ENCODE assay signal across 24 cellular contexts in genomic region chr1:157166581-157166980, GRCh38. TPM values are rescaled to one million over a fixed set of nuclear protein-coding genes. Genes with fewer than 3 reads are reported as not detected.
DNase-seq lines count a peak whose midpoint lies in the region; ATAC-seq, FAIRE-seq and TF ChIP-seq lines count a peak whose summit lies in the region.
"Had no signal": no experiment of that assay in that cellular context is flagged by ENCODE, and none has a peak within 500 bp of the region (broad histone marks: within the 10 kb centered on the region; RNA-seq: fewer than 3 reads in every experiment).

No MANE protein-coding gene starts in this region.

- H3K9ac ChIP-seq in K562 (ENCODE audit: insufficient read depth in 1 of 2, low read depth in 2 of 2, low read length in 2 of 2) = no peak overlapping the region

- CTCF ChIA-PET in K562 (lab: Yijun Ruan, JAX; ENCODE audit: low intra/inter-chr PET ratio) = no interaction called here

- no peaks in the 10 kb centered on the region for H3K9me3 ChIP-seq in K562 (replicated peaks; ENCODE audit: control insufficient read depth, insufficient read depth, low read depth, low read length)

- peak; percentile 6 for TF ChIP-seq CTCF in GM12864 (IDR thresholded peaks at IDR 0.05; ENCODE audit: low read depth, low read length, missing control alignments)
- no peak for TF ChIP-seq CTCF in K562 (IDR thresholded peaks at IDR 0.05 in 2 of 3, conservative IDR thresholded peaks at IDR 0.05 in 1 of 3; ENCODE audit: insufficient read depth in 2 of 3, low read depth in 1 of 3, low read length in 3 of 3)
- peak; percentile 11 for TF ChIP-seq CTCF in progenitor cell of endocrine pancreas (IDR thresholded peaks at IDR 0.05; ENCODE audit: unreplicated experiment)

- H3K27me3 ChIP-seq in K562 (ENCODE audit: control insufficient read depth in 2 of 2, insufficient read depth in 2 of 2, low read length in 2 of 2) = peaks cover 39 to 51% of the 10 kb centered on the region in 2 experiments

- no peak for FAIRE-seq in K562 (lab: Jason Lieb, UNC)
- FAIRE-seq: A204.1, GM18507, HTR-8/SVneo had no signal

- TF ChIP-seq POLR2A in K562 (conservative IDR thresholded peaks at IDR 0.05) = no peak

- no peak for TF ChIP-seq EP300 in K562 (IDR thresholded peaks at IDR 0.05; ENCODE audit: low read length)

- H3K9me3 Mint-ChIP-seq in progenitor cell of endocrine pancreas (ENCODE audit: low read depth) = no peaks in the 10 kb centered on the region
- H3K9me3 Mint-ChIP-seq: CD4-positive, CD25-positive, alpha-beta regulatory T cell had no signal

- H3K4me1 Mint-ChIP-seq in progenitor cell of endocrine pancreas (ENCODE audit: low read depth) = peaks cover 15% of the 10 kb centered on the region

- H3K4me3 ChIP-seq in GM12864 (ENCODE audit: low read depth, low read length) (no peak overlapping the region), K562 (no peak overlapping the region)
- H3K4me3 ChIP-seq: SK-N-MC had no signal

- TF ChIP-seq RAD21 in K562 (CRISPR knock-in tag; conservative IDR thresholded peaks at IDR 0.05 in 1 of 2, IDR thresholded peaks at IDR 0.05 in 1 of 2) = no peak

- POLR2A ChIA-PET in K562 (lab: Yijun Ruan, JAX) = no interaction called here

- no peak overlapping the region for H3K27ac ChIP-seq in K562 (ENCODE audit: extremely low read depth, low read depth, low read length)
- H3K27ac ChIP-seq: RWPE1, SK-N-MC had no signal

- H3K4me2 ChIP-seq in K562 (ENCODE audit: insufficient read depth, low read length) = no peak overlapping the region

- 3% methylated on average over 5 of the region's 5 CpGs for WGBS in K562 (ENCODE audit: insufficient coverage, low coverage, missing lambda C conversion rate)

- intact Hi-C loops in K562 (cut with micrococcal nuclease) = no loop called here

- in situ Hi-C loops in K562 (cut with MboI) = loop anchor here (10.0 to 25.0 kb wide), 2 partner anchors 328 to 771 kb away; no protein-coding TSS in a partner anchor

- H4K20me1 ChIP-seq in K562 (replicated peaks; ENCODE audit: control insufficient read depth, insufficient read depth, low read length) = no peaks in the 10 kb centered on the region

- ATAC-seq in K562 = no peak
- ATAC-seq: T-helper 17 cell had no signal

- no peak overlapping the region for H2AFZ ChIP-seq in K562 (ENCODE audit: low read depth, low read length)

- H3K79me2 ChIP-seq in K562 (ENCODE audit: control insufficient read depth, insufficient read depth, low read length) = no peaks in the 10 kb centered on the region

- DNase-seq in NCI-H1417 (lab: John Stamatoyannopoulos, UW) (peak in 2 of 3 experiments; percentile 13 to 49), NCI-H1417 treated with DMSO at 0.1 percent for 48 hours (lab: John Stamatoyannopoulos, UW) (no peak), GM12864 (ENCODE audit: low read depth) (no peak), K562 (ENCODE audit: extremely low read depth in 1 of 4, low spot score in 3 of 4) (no peak), progenitor cell of endocrine pancreas (ENCODE audit: low spot score, unreplicated experiment) (no peak), 8988T (no peak), T-helper 2 cell (no peak)
- DNase-seq in activated CD8-positive, alpha-beta memory T cell treated with anti-CD3 and anti-CD28 coated beads for 24 hours = no peak
- DNase-seq: CD4-positive, CD25-positive, alpha-beta regulatory T cell; COR-L47; GOT3; IMR-90; NCI-H146; NCI-H2029; NCI-H2171 treated with DMSO at 0.1 percent for 48 hours; NCI-H524 treated with DMSO at 0.1 percent for 48 hours; SHP77 treated with DMSO at 0.1 percent for 48 hours; SW 1271; T-helper 17 cell had no signal

- no peak overlapping the region for H3K27ac Mint-ChIP-seq in progenitor cell of endocrine pancreas
- H3K27ac Mint-ChIP-seq: T-helper 17 cell had no signal

- peaks cover 11% of the 10 kb centered on the region for H3K27me3 Mint-ChIP-seq in progenitor cell of endocrine pancreas

- no peak overlapping the region for H3K4me3 Mint-ChIP-seq in progenitor cell of endocrine pancreas (ENCODE audit: low read depth)
- H3K4me3 Mint-ChIP-seq: CD4-positive, CD25-positive, alpha-beta regulatory T cell; T-helper 17 cell had no signal

- no peaks in the 10 kb centered on the region for H3K36me3 Mint-ChIP-seq in progenitor cell of endocrine pancreas (ENCODE audit: insufficient read depth)
- H3K36me3 Mint-ChIP-seq: CD4-positive, CD25-positive, alpha-beta regulatory T cell had no signal

- peaks cover 0 to 4% of the 10 kb centered on the region in 2 experiments; a peak in 1 of 5 replicates for H3K4me1 ChIP-seq in K562 (replicated peaks in 1 of 2; ENCODE audit: control insufficient read depth in 2 of 2, insufficient read depth in 2 of 2, low read length in 2 of 2)

- no TSS peak for BruUV-seq in K562 (replicated peaks; lab: Mats Ljungman, UMichigan)

- no peaks in the 10 kb centered on the region for H3K36me3 ChIP-seq in K562 (ENCODE audit: control insufficient read depth, insufficient read depth, low read length)

- no peaks in the 10 kb centered on the region for H3K9me1 ChIP-seq in K562 (ENCODE audit: control insufficient read depth, insufficient read depth, low read length)

TF ChIP-seq in K562, 482 proteins besides CTCF, POLR2A, EP300 and RAD21 (continues in another document):
- peak; percentile 84 for TF ChIP-seq NFIC (IDR thresholded peaks at IDR 0.05)
- TF ChIP-seq NFIX (CRISPR knock-in tag; IDR thresholded peaks at IDR 0.05; ENCODE audit: low read depth) = peak; percentile 53
- TF ChIP-seq, protein P1, sequence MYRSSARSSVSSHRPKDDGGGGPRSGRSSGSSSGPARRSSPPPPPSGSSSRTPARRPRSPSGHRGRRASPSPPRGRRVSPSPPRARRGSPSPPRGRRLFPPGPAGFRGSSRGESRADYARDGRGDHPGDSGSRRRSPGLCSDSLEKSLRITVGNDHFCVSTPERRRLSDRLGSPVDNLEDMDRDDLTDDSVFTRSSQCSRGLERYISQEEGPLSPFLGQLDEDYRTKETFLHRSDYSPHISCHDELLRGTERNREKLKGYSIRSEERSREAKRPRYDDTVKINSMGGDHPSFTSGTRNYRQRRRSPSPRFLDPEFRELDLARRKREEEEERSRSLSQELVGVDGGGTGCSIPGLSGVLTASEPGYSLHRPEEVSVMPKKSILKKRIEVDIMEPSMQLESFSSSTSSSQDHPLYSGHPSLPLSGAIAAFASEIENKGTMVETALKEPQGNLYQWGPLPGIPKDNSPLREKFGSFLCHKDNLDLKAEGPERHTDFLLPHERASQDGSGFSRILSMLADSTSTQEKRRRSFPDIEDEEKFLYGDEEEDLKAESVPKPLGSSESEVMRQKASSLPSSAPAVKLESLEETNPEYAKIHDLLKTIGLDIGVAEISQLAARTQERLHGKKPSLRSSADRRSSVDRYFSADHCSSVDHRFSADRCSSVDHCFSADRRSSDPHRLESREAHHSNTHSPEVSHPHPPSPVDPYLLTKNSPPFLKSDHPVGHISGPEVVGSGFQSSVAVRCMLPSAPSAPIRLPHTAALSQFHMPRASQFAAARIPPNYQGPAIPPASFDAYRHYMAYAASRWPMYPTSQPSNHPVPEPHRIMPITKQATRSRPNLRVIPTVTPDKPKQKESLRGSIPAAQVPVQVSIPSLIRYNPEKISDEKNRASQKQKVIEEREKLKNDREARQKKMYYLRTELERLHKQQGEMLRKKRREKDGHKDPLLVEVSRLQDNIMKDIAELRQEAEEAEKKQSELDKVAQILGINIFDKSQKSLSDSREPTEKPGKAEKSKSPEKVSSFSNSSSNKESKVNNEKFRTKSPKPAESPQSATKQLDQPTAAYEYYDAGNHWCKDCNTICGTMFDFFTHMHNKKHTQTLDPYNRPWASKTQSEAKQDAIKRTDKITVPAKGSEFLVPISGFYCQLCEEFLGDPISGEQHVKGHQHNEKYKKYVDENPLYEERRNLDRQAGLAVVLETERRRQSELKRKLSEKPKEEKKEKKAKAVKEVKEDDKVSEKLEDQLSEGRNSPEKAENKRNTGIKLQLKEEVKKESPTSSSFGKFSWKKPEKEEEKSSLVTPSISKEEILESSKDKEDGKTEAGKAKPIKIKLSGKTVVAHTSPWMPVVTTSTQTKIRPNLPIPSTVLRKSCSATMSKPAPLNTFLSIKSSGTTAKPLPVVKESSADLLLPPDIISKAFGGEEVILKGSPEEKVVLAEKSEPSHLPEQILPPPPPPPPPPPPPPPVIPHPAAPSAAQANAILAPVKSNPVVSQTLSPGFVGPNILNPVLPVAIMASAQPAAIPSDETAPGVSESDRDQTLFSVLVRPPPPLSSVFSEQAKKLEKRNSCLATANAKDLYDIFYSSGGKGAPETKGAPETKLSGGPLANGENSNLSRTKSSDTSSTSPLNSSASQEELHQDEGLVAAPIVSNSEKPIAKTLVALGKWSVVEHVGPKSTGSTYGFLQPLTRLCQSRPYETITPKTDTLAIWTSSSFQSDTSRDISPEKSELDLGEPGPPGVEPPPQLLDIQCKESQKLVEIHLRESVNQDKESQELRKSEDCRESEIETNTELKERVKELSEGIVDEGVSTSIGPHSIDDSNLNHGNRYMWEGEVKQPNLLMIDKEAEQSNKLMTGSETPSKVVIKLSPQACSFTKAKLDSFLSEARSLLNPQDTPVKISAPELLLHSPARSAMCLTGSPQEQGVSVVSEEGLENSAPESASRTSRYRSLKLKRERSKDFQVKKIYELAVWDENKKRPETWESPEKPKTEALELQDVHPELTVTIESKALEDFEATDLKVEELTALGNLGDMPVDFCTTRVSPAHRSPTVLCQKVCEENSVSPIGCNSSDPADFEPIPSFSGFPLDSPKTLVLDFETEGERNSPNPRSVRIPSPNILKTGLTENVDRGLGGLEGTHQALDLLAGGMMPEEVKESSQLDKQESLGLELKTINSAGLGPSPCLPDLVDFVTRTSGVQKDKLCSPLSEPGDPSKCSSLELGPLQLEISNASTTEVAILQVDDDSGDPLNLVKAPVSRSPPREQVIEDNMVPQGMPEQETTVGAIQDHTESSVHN (IDR thresholded peaks at IDR 0.05; ENCODE audit: borderline replicate concordance in 1 of 2, low read depth in 1 of 2) = no peak

RNA-seq across cellular contexts. Expression of gene ETV3, which starts 28.4 kb away (rescaled TPM):
- total RNA-seq in K562 (2011; cell fraction: chromatin; rRNA removed; ENCODE audit: low replicate concordance) = 21.7 and 44.9 TPM in 2 replicates
- 14.7 and 15.8 TPM in 2 replicates for total RNA-seq in K562 (2011; cell fraction: nucleolus; rRNA removed)
- total RNA-seq in K562 (2011; cell fraction: nucleoplasm; rRNA removed) = 33.9 and 53.1 TPM in 2 replicates
- total RNA-seq in K562 (2014; rRNA removed) (6.4 and 8.4 TPM in 2 replicates), K562 (2014; rRNA removed; fragmentation: Illumina TruSeq; extraction: Trizol) (10.7 and 11.4 TPM in 2 replicates), K562 (2015; rRNA removed; fragmentation: Illumina TruSeq; extraction: Trizol) (10.4 and 11.2 TPM in 2 replicates), K562 (2021) (13.9 and 16.0 TPM in 2 replicates), progenitor cell of endocrine pancreas (31.8 and 32.5 TPM in 2 replicates)
- polyA plus RNA-seq in K562 (2011; rRNA removed) (7.7 and 9.0 TPM in 2 replicates), K562 (2014; fragmentation: Illumina TruSeq; extraction: Trizol) (8.2 and 9.1 TPM in 2 replicates), K562 (2014; fragmentation: Nextera tagmentation; extraction: Ambion mirVana) (1 to 10 TPM; 3.1 to 5.4 TPM), K562 (2014; rRNA removed) (7.2 TPM in 2 replicates)
- polyA plus RNA-seq in K562 (2011; cell fraction: cytosol; rRNA removed) = 5.0 and 6.0 TPM in 2 replicates
- polyA plus RNA-seq in K562 (2011; cell fraction: nucleus; rRNA removed) = 8.2 and 8.4 TPM in 2 replicates
- 6.9 and 8.4 TPM in 2 replicates for polyA plus RNA-seq in K562 (2012)
- polyA minus RNA-seq in K562 (2011; rRNA and poly(A)+ RNA removed) = 25.5 and 30.0 TPM in 2 replicates
- 8.7 and 10.9 TPM in 2 replicates for polyA minus RNA-seq in K562 (2011; cell fraction: cytosol; rRNA and poly(A)+ RNA removed)
- 13.2 and 23.4 TPM in 2 replicates for polyA minus RNA-seq in K562 (2011; cell fraction: nucleus; rRNA and poly(A)+ RNA removed)

Comparison
In these comparisons a context has a peak if more than half of its experiments do, and no peak if none do; other contexts are left out.
1. DNase-seq: peak in NCI-H1417 (2 of 3); none in NCI-H1417 treated with DMSO at 0.1 percent for 48 hours (single experiment), GM12864 (single experiment), K562 (0 of 4), progenitor cell of endocrine pancreas (single experiment), 8988T (single experiment), T-helper 2 cell (0 of 5) and activated CD8-positive, alpha-beta memory T cell treated with anti-CD3 and anti-CD28 coated beads for 24 hours (single experiment).
2. CTCF ChIP-seq: peak in GM12864 (single experiment) and progenitor cell of endocrine pancreas (single experiment); none in K562 (0 of 3).